ENCODE assay signal across 1 cellular context in the genomic region with DNA sequence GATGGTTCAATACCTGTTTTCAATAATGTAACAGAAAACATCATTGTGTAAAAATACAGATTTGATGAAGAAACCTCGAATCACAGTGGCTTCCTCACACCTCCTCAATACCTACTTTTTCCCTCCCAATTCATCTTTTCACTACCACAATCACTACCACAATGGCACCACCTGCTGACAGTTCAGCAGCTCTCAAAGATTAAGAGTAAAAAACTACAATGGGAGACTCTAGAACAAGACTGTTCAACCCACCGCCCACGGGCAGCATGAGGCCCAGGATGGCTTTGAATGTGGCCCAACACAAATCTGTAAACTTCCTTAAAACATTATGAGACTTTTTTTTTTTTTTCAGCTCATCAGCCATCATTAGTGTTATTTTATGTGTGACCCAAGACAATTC.
TF ChIP-seq lines count a peak whose summit lies in the region.

No MANE protein-coding gene starts in this region.

TF ChIP-seq in H1, 55 proteins besides CTCF, POLR2A, EP300 and RAD21:
- TF ChIP-seq JUND (IDR thresholded peaks at IDR 0.05; ENCODE audit: low read length) = no peak
- TF ChIP-seq PHF8 (conservative IDR thresholded peaks at IDR 0.05; ENCODE audit: low read depth, low read length) = no peak
- no peak for TF ChIP-seq MAFK (IDR thresholded peaks at IDR 0.05; ENCODE audit: low read depth, low read length)
- no peak for TF ChIP-seq HDAC6 (IDR thresholded peaks at IDR 0.05; ENCODE audit: low read depth, low read length)
- TF ChIP-seq CBX8 (IDR thresholded peaks at IDR 0.05; ENCODE audit: borderline replicate concordance, low read depth, low read length) = no peak
- no peak for TF ChIP-seq BACH1 (IDR thresholded peaks at IDR 0.05; ENCODE audit: low read length)
- TF ChIP-seq TBP (IDR thresholded peaks at IDR 0.05; ENCODE audit: low read depth, low read length) = no peak
- TF ChIP-seq, protein P1, sequence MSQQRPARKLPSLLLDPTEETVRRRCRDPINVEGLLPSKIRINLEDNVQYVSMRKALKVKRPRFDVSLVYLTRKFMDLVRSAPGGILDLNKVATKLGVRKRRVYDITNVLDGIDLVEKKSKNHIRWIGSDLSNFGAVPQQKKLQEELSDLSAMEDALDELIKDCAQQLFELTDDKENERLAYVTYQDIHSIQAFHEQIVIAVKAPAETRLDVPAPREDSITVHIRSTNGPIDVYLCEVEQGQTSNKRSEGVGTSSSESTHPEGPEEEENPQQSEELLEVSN (IDR thresholded peaks at IDR 0.05) = no peak
- no peak for TF ChIP-seq SRF (IDR thresholded peaks at IDR 0.05; ENCODE audit: low read depth, low read length)
- TF ChIP-seq, protein P2, sequence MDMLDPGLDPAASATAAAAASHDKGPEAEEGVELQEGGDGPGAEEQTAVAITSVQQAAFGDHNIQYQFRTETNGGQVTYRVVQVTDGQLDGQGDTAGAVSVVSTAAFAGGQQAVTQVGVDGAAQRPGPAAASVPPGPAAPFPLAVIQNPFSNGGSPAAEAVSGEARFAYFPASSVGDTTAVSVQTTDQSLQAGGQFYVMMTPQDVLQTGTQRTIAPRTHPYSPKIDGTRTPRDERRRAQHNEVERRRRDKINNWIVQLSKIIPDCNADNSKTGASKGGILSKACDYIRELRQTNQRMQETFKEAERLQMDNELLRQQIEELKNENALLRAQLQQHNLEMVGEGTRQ (IDR thresholded peaks at IDR 0.05; ENCODE audit: low read length) = no peak
- TF ChIP-seq, protein P3, sequence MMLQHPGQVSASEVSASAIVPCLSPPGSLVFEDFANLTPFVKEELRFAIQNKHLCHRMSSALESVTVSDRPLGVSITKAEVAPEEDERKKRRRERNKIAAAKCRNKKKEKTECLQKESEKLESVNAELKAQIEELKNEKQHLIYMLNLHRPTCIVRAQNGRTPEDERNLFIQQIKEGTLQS (IDR thresholded peaks at IDR 0.05; ENCODE audit: insufficient read depth, low read depth, low read length) = no peak
- no peak for TF ChIP-seq CHD1 (IDR thresholded peaks at IDR 0.05; ENCODE audit: low read depth, low read length)
- TF ChIP-seq FOSL1 (IDR thresholded peaks at IDR 0.05; ENCODE audit: insufficient read depth, low read depth, low read length) = no peak
- TF ChIP-seq EGR1 (IDR thresholded peaks at IDR 0.05; ENCODE audit: borderline replicate concordance, low read depth, low read length) = no peak
- no peak for TF ChIP-seq EZH2 (IDR thresholded peaks at IDR 0.05; ENCODE audit: low read depth, low read length, severe bottlenecking)
